In the genomic region with DNA sequence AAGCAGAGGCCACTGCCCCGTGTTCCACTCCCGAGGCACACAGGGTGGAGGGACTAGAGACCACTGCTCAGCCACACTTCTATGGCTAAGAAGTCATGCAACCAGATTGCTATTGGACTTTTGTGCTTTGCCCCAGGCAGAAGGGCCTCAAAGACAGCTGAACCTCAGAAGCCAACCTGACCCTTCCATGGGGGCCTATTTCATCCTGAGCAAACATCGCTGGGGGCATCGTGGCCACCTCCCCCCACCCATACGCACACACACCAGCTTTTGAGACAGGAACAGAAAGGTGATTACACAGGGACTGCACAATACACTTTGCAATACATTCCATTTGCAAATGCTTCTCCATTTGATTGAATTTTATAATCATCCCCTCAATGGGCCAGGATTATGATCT, we compare ENCODE assay signal across 12 cellular contexts. TPM values are rescaled to one million over a fixed set of nuclear protein-coding genes. Genes with fewer than 3 reads are reported as not detected.
DNase-seq lines count a peak whose midpoint lies in the region; ATAC-seq, FAIRE-seq and TF ChIP-seq lines count a peak whose summit lies in the region.
"Not testable (repeated sequence)": the region's sequence is repeated elsewhere in the genome, so short reads cannot be mapped to it uniquely, and the experiment has no call there.
"Had no signal": no experiment of that assay in that cellular context is flagged by ENCODE, and none has a peak within 500 bp of the region (broad histone marks: within the 10 kb centered on the region; RNA-seq: fewer than 3 reads in every experiment).

No MANE protein-coding gene starts in this region.

- not testable (repeated sequence) for FAIRE-seq in GM12878 (lab: Jason Lieb, UNC)

- not testable (repeated sequence) for H3K4me3 Mint-ChIP-seq in T-helper 17 cell; dendritic cell treated with granulocyte-macrophage colony-stimulating factor and Interleukin-4, amounts not matched to agents 40 ng/mL and 50 ng/mL, for 4 days; stimulated activated naive B cell treated with anti-CD40 and anti-IgM and Interleukin-4, amounts not matched to agents 10 μg/mL and 1 μg/mL and 100 μg/mL, for 72 hours

- TF ChIP-seq EP300 in GM12878 (IDR thresholded peaks at IDR 0.05; ENCODE audit: borderline replicate concordance in 1 of 2, control insufficient read depth in 1 of 2, low read depth in 2 of 2, low read length in 2 of 2), result not testable (repeated sequence)

- not testable (repeated sequence) for H2BK5ac ChIP-seq in trophoblast cell (ENCODE audit: low read depth, low read length, poor library complexity)

- DNase-seq in T-helper 17 cell; GM12878 (ENCODE audit: low read depth, low spot score); trophoblast cell; stimulated activated naive B cell treated with anti-CD40 and anti-IgM and Interleukin-4, amounts not matched to agents 10 μg/mL and 1 μg/mL and 100 μg/mL, for 72 hours: not testable (repeated sequence)

- not testable (repeated sequence) for H2AK5ac ChIP-seq in trophoblast cell (ENCODE audit: low read length)

- in situ Hi-C loops in GM12878 (cut with MboI), result not testable (repeated sequence)

- BruUV-seq in GM12878 (replicated peaks; lab: Mats Ljungman, UMichigan), result not testable (repeated sequence)

- not testable (repeated sequence) for H3K9ac ChIP-seq in BLaER1 treated with 17β-estradiol and CSF1 and Interleukin-3, amounts not matched to agents 10 nM and 100 nM; GM12878 (ENCODE audit: control insufficient read depth, insufficient read depth, low read length); trophoblast cell (ENCODE audit: low read length)

- peaks cover 10 to 26% (median 24%) of the 10 kb centered on the region in 11 experiments; a peak in 20 of 22 replicates for H3K9me3 ChIP-seq in BLaER1 treated with 17β-estradiol and CSF1 and Interleukin-3, amounts not matched to agents 10 nM and 100 nM (replicated peaks in 1 of 11)
- H3K9me3 ChIP-seq in T-helper 17 cell (ENCODE audit: control insufficient read depth, low read length, poor library complexity, severe bottlenecking); GM12878 (replicated peaks; ENCODE audit: control insufficient read depth, insufficient read depth, low read length); trophoblast cell (ENCODE audit: insufficient read depth, low read depth, low read length): not testable (repeated sequence)

- TF ChIP-seq CTCF in GM12878 (IDR thresholded peaks at IDR 0.05 in 2 of 3, conservative IDR thresholded peaks at IDR 0.05 in 1 of 3; ENCODE audit: control insufficient read depth in 2 of 3, extremely low read depth in 1 of 3, insufficient read depth in 1 of 3, low read depth in 3 of 3, low read length in 3 of 3), result not testable (repeated sequence)

- not testable (repeated sequence) for H3K23ac ChIP-seq in trophoblast cell (ENCODE audit: low read length)

- not testable (repeated sequence) for H4K91ac ChIP-seq in trophoblast cell (ENCODE audit: low read depth, low read length)

- not testable (repeated sequence) for H3K79me1 ChIP-seq in trophoblast cell (ENCODE audit: low read length)

- ATAC-seq in T-helper 17 cell; GM12878; stimulated activated naive B cell treated with anti-CD40 and anti-IgM and Interleukin-4, amounts not matched to agents 10 μg/mL and 1 μg/mL and 100 μg/mL, for 72 hours (replicated peaks): not testable (repeated sequence)

- intact Hi-C loops in GM12878 (cut with micrococcal nuclease; ENCODE audit: unreplicated experiment); dendritic cell treated with granulocyte-macrophage colony-stimulating factor and Interleukin-4, amounts not matched to agents 40 ng/mL and 50 ng/mL, for 4 days (cut with micrococcal nuclease): not testable (repeated sequence)

- SMC1A ChIA-PET in GM12878 (lab: Charles Lee; ENCODE audit: uncharacterized antibody, unreplicated experiment), result not testable (repeated sequence)

- H3K4me1 ChIP-seq in BLaER1 treated with 17β-estradiol and CSF1 and Interleukin-3, amounts not matched to agents 10 nM and 100 nM, result peaks cover 19 to 64% (median 33%) of the 10 kb centered on the region in 10 experiments
- not testable (repeated sequence) for H3K4me1 ChIP-seq in GM12878 (ENCODE audit: control insufficient read depth, insufficient read depth, low read length); trophoblast cell (ENCODE audit: control insufficient read depth in 1 of 2, insufficient read depth in 2 of 2, low read length in 2 of 2)

- not testable (repeated sequence) for H3K14ac ChIP-seq in trophoblast cell (ENCODE audit: low read length)

- RAD21 ChIA-PET in GM12878 (lab: Charles Lee; ENCODE audit: unreplicated experiment), result not testable (repeated sequence)

- H3K27ac ChIP-seq in BLaER1 treated with 17β-estradiol and CSF1 and Interleukin-3, amounts not matched to agents 10 nM and 100 nM; GM12878 (ENCODE audit: control insufficient read depth, insufficient read depth); trophoblast cell (ENCODE audit: low read depth, low read length): not testable (repeated sequence)

- POLR2A ChIA-PET in GM12878 (lab: Charles Lee), result not testable (repeated sequence)

- TF ChIP-seq POLR2A in GM12878 (IDR thresholded peaks at IDR 0.05; ENCODE audit: low read depth, low read length), result not testable (repeated sequence)

- H2BK12ac ChIP-seq in trophoblast cell (ENCODE audit: low read length), result not testable (repeated sequence)

- peak overlapping the region; percentile 41 for H3K27ac Mint-ChIP-seq in T-helper 17 cell
- peak overlapping the region; percentile 15 for H3K27ac Mint-ChIP-seq in dendritic cell treated with granulocyte-macrophage colony-stimulating factor and Interleukin-4, amounts not matched to agents 40 ng/mL and 50 ng/mL, for 4 days
- peak overlapping the region; percentile 20 for H3K27ac Mint-ChIP-seq in stimulated activated naive B cell treated with anti-CD40 and anti-IgM and Interleukin-4, amounts not matched to agents 10 μg/mL and 1 μg/mL and 100 μg/mL, for 72 hours

- H3K4me2 ChIP-seq in BLaER1 treated with 17β-estradiol and CSF1 and Interleukin-3, amounts not matched to agents 10 nM and 100 nM, result peak overlapping the region; percentile 40 to 79 (median 62)
- not testable (repeated sequence) for H3K4me2 ChIP-seq in GM12878 (ENCODE audit: control insufficient read depth, insufficient read depth); trophoblast cell (ENCODE audit: low read length)

- H3K4me1 Mint-ChIP-seq in T-helper 17 cell, result not testable (repeated sequence)
- H3K4me1 Mint-ChIP-seq in dendritic cell treated with granulocyte-macrophage colony-stimulating factor and Interleukin-4, amounts not matched to agents 40 ng/mL and 50 ng/mL, for 4 days (ENCODE audit: low read depth), result peaks cover 97% of the 10 kb centered on the region
- peaks cover 8 to 16% of the 10 kb centered on the region in 2 donors for H3K4me1 Mint-ChIP-seq in stimulated activated naive B cell treated with anti-CD40 and anti-IgM and Interleukin-4, amounts not matched to agents 10 μg/mL and 1 μg/mL and 100 μg/mL, for 72 hours

- H3K9me3 Mint-ChIP-seq in dendritic cell treated with granulocyte-macrophage colony-stimulating factor and Interleukin-4, amounts not matched to agents 40 ng/mL and 50 ng/mL, for 4 days; stimulated activated naive B cell treated with anti-CD40 and anti-IgM and Interleukin-4, amounts not matched to agents 10 μg/mL and 1 μg/mL and 100 μg/mL, for 72 hours: not testable (repeated sequence)

- H2AFZ ChIP-seq in GM12878 (ENCODE audit: control insufficient read depth, low read depth, low read length); trophoblast cell (ENCODE audit: insufficient read depth, low read length, poor library complexity): not testable (repeated sequence)

- H4K12ac ChIP-seq in trophoblast cell (ENCODE audit: low read depth, low read length), result not testable (repeated sequence)

- not testable (repeated sequence) for H3K36me3 Mint-ChIP-seq in T-helper 17 cell (ENCODE audit: low read depth); dendritic cell treated with granulocyte-macrophage colony-stimulating factor and Interleukin-4, amounts not matched to agents 40 ng/mL and 50 ng/mL, for 4 days (ENCODE audit: low read depth); stimulated activated naive B cell treated with anti-CD40 and anti-IgM and Interleukin-4, amounts not matched to agents 10 μg/mL and 1 μg/mL and 100 μg/mL, for 72 hours

- CTCF ChIA-PET in GM12878 (lab: Yijun Ruan, JAX), result interaction anchor here (1.8 to 1.9 kb wide), 2 partner anchors 11 to 16 kb away, joined by 5 to 6 read pairs; no protein-coding TSS in a partner anchor

- H3K4ac ChIP-seq in trophoblast cell (ENCODE audit: low read depth, low read length), result not testable (repeated sequence)

- H3K36me3 ChIP-seq in BLaER1 treated with 17β-estradiol and CSF1 and Interleukin-3, amounts not matched to agents 10 nM and 100 nM; GM12878 (ENCODE audit: control insufficient read depth in 2 of 2, insufficient read depth in 2 of 2, low read length in 1 of 2); trophoblast cell (ENCODE audit: control insufficient read depth in 1 of 2, insufficient read depth in 2 of 2, low read length in 2 of 2): not testable (repeated sequence)

- H2BK120ac ChIP-seq in trophoblast cell (ENCODE audit: insufficient read depth, low read length, poor library complexity), result not testable (repeated sequence)

- H4K8ac ChIP-seq in trophoblast cell (ENCODE audit: low read depth, low read length), result not testable (repeated sequence)

- peaks cover 39% of the 10 kb centered on the region for H3K27me3 Mint-ChIP-seq in T-helper 17 cell
- not testable (repeated sequence) for H3K27me3 Mint-ChIP-seq in dendritic cell treated with granulocyte-macrophage colony-stimulating factor and Interleukin-4, amounts not matched to agents 40 ng/mL and 50 ng/mL, for 4 days; stimulated activated naive B cell treated with anti-CD40 and anti-IgM and Interleukin-4, amounts not matched to agents 10 μg/mL and 1 μg/mL and 100 μg/mL, for 72 hours

- H3K4me3 ChIP-seq in BLaER1 treated with 17β-estradiol and CSF1 and Interleukin-3, amounts not matched to agents 10 nM and 100 nM; GM12878: not testable (repeated sequence)
- H3K4me3 ChIP-seq in trophoblast cell (ENCODE audit: low read depth, low read length), result peak overlapping the region; percentile 48

- not testable (repeated sequence) for H3K27me3 ChIP-seq in BLaER1 treated with 17β-estradiol and CSF1 and Interleukin-3, amounts not matched to agents 10 nM and 100 nM; GM12878 (replicated peaks in 1 of 2; ENCODE audit: control insufficient read depth in 2 of 2, insufficient read depth in 2 of 2, low read length in 1 of 2); trophoblast cell (ENCODE audit: insufficient read depth, low read length)

- not testable (repeated sequence) for TF ChIP-seq RAD21 in GM12878 (IDR thresholded peaks at IDR 0.05; ENCODE audit: insufficient read depth, low read depth, low read length)

- not testable (repeated sequence) for H4K20me1 ChIP-seq in BLaER1 treated with 17β-estradiol and CSF1 and Interleukin-3, amounts not matched to agents 10 nM and 100 nM; GM12878 (ENCODE audit: control insufficient read depth, insufficient read depth)

- H3K18ac ChIP-seq in trophoblast cell (ENCODE audit: low read length), result not testable (repeated sequence)

- not testable (repeated sequence) for H3K79me2 ChIP-seq in GM12878 (ENCODE audit: control insufficient read depth, insufficient read depth, low read length); trophoblast cell (ENCODE audit: control insufficient read depth, insufficient read depth, low read length, poor library complexity)

- 41% methylated on average over 5 of the region's 5 CpGs for WGBS in GM12878 (ENCODE audit: insufficient coverage, insufficient replicate concordance, low lambda C conversion rate, missing lambda C conversion rate)
- no CpG with 5 or more reads among the region's 5 CpGs for WGBS in trophoblast cell (ENCODE audit: extremely low coverage, insufficient coverage, insufficient read length)

RNA-seq across cellular contexts. Expression of gene APOL4, which starts 4.0 kb away (rescaled TPM):
- total RNA-seq in T-helper 17 cell, result under 1 TPM in 1 of 2 donors, not detected in 1; 0.22 TPM
- not detected in 2 replicates for total RNA-seq in GM12878 (2013; cell fraction: nucleolus; rRNA removed)
- not detected in 2 replicates for total RNA-seq in GM12878 (2014; rRNA removed)
- total RNA-seq in GM12878 (2014; rRNA removed; fragmentation: Illumina TruSeq; extraction: Trizol), result not detected in 2 replicates
- total RNA-seq in GM12878 (2021), result 0.13 TPM in 1 of 2 replicates, not detected in the other
- polyA plus RNA-seq in GM12878 (2011; ENCODE audit: low read depth), result 0.09 TPM
- not detected in 2 replicates for polyA plus RNA-seq in GM12878 (2011; rRNA removed)
- not detected in 2 replicates for polyA plus RNA-seq in GM12878 (2011; cell fraction: cytosol; rRNA removed)
- 0.04 and 0.09 TPM in 2 replicates for polyA plus RNA-seq in GM12878 (2011; cell fraction: nucleus; rRNA removed)
- 0.13 TPM in 1 of 2 replicates, not detected in the other for polyA plus RNA-seq in GM12878 (2012)
- polyA plus RNA-seq in GM12878 (2014; fragmentation: Illumina TruSeq; extraction: Trizol), result 0.13 and 0.24 TPM in 2 replicates
- polyA plus RNA-seq in GM12878 (2014; fragmentation: Nextera tagmentation; extraction: Ambion mirVana), result not detected
- 0.03 and 0.22 TPM in 2 replicates for polyA plus RNA-seq in GM12878 (2014; rRNA removed)
- under 1 TPM in 1 of 2 experiments, not detected in 1; 0.19 TPM for polyA plus RNA-seq in GM12878 (2016; fragmentation: Nextera tagmentation; extraction: Ambion mirVana)
- 0.26 TPM in 1 of 2 replicates, not detected in the other for polyA minus RNA-seq in GM12878 (2011; rRNA and poly(A)+ RNA removed)
- not detected in 2 replicates for polyA minus RNA-seq in GM12878 (2011; cell fraction: cytosol; rRNA and poly(A)+ RNA removed)
- not detected in 2 replicates for polyA minus RNA-seq in GM12878 (2011; cell fraction: nucleus; rRNA and poly(A)+ RNA removed)
- 0.39 and 0.45 TPM in 2 replicates for polyA plus RNA-seq in trophoblast cell (2013)
- total RNA-seq: CD4-positive, alpha-beta memory T cell; CD4-positive, CD25-positive, alpha-beta regulatory T cell; Daoy; G401 had no signal
- polyA plus RNA-seq: CD4-positive, alpha-beta memory T cell; CD4-positive, CD25-positive, alpha-beta regulatory T cell; CD8-positive, alpha-beta memory T cell had no signal

RNA-seq across cellular contexts. Expression of gene APOL2, which starts 33.8 kb away (rescaled TPM):
- total RNA-seq in T-helper 17 cell, result 10 to 100 TPM; 36.9 to 42.9 TPM
- total RNA-seq in GM12878 (2013; cell fraction: nucleolus; rRNA removed), result 49.8 and 51.5 TPM in 2 replicates
- 25.1 and 26.6 TPM in 2 replicates for total RNA-seq in GM12878 (2014; rRNA removed)
- total RNA-seq in GM12878 (2014; rRNA removed; fragmentation: Illumina TruSeq; extraction: Trizol), result 27.0 and 27.3 TPM in 2 replicates
- total RNA-seq in GM12878 (2021), result 29.0 and 32.9 TPM in 2 replicates
- polyA plus RNA-seq in GM12878 (2011; ENCODE audit: low read depth), result 33.3 TPM
- 32.6 and 39.9 TPM in 2 replicates for polyA plus RNA-seq in GM12878 (2011; rRNA removed)
- polyA plus RNA-seq in GM12878 (2011; cell fraction: cytosol; rRNA removed), result 46.3 and 57.5 TPM in 2 replicates
- polyA plus RNA-seq in GM12878 (2011; cell fraction: nucleus; rRNA removed), result 60.3 and 68.3 TPM in 2 replicates
- polyA plus RNA-seq in GM12878 (2012), result 50.1 and 55.3 TPM in 2 replicates
- 22.3 and 24.9 TPM in 2 replicates for polyA plus RNA-seq in GM12878 (2014; fragmentation: Illumina TruSeq; extraction: Trizol)
- polyA plus RNA-seq in GM12878 (2014; fragmentation: Nextera tagmentation; extraction: Ambion mirVana), result 10 to 100 TPM in 1 of 2 experiments, 1 to 10 TPM in 1; 4.4 to 14.7 TPM
- polyA plus RNA-seq in GM12878 (2014; rRNA removed), result 26.9 and 27.4 TPM in 2 replicates
- 10 to 100 TPM; 12.3 to 13.7 TPM for polyA plus RNA-seq in GM12878 (2016; fragmentation: Nextera tagmentation; extraction: Ambion mirVana)
- polyA minus RNA-seq in GM12878 (2011; rRNA and poly(A)+ RNA removed), result 65.0 and 103 TPM in 2 replicates
- 17.5 and 18.0 TPM in 2 replicates for polyA minus RNA-seq in GM12878 (2011; cell fraction: cytosol; rRNA and poly(A)+ RNA removed)
- polyA minus RNA-seq in GM12878 (2011; cell fraction: nucleus; rRNA and poly(A)+ RNA removed), result 14.6 and 21.5 TPM in 2 replicates
- 5.7 and 6.0 TPM in 2 replicates for polyA plus RNA-seq in trophoblast cell (2013)

RNA-seq across cellular contexts. Expression of gene APOL3, which starts 45.0 kb away (rescaled TPM):
- 100 to 1,000 TPM; 229 to 265 TPM for total RNA-seq in T-helper 17 cell
- total RNA-seq in GM12878 (2013; cell fraction: nucleolus; rRNA removed), result 65.5 and 77.0 TPM in 2 replicates
- 66.8 and 66.9 TPM in 2 replicates for total RNA-seq in GM12878 (2014; rRNA removed)
- 51.7 and 53.4 TPM in 2 replicates for total RNA-seq in GM12878 (2014; rRNA removed; fragmentation: Illumina TruSeq; extraction: Trizol)
- total RNA-seq in GM12878 (2021), result 50.6 and 56.9 TPM in 2 replicates
- 23.9 TPM for polyA plus RNA-seq in GM12878 (2011; ENCODE audit: low read depth)
- 48.6 and 52.4 TPM in 2 replicates for polyA plus RNA-seq in GM12878 (2011; rRNA removed)
- polyA plus RNA-seq in GM12878 (2011; cell fraction: cytosol; rRNA removed), result 58.4 and 58.6 TPM in 2 replicates
- polyA plus RNA-seq in GM12878 (2011; cell fraction: nucleus; rRNA removed), result 53.1 and 75.8 TPM in 2 replicates
- 27.5 and 31.6 TPM in 2 replicates for polyA plus RNA-seq in GM12878 (2012)
- 62.4 and 63.1 TPM in 2 replicates for polyA plus RNA-seq in GM12878 (2014; fragmentation: Illumina TruSeq; extraction: Trizol)
- polyA plus RNA-seq in GM12878 (2014; fragmentation: Nextera tagmentation; extraction: Ambion mirVana), result 10 to 100 TPM in 1 of 2 experiments, 1 to 10 TPM in 1; 6.9 to 33.7 TPM
- polyA plus RNA-seq in GM12878 (2014; rRNA removed), result 42.9 and 44.5 TPM in 2 replicates
- polyA plus RNA-seq in GM12878 (2016; fragmentation: Nextera tagmentation; extraction: Ambion mirVana), result 10 to 100 TPM; 21.1 to 23.3 TPM
- polyA minus RNA-seq in GM12878 (2011; rRNA and poly(A)+ RNA removed), result 72.4 and 88.2 TPM in 2 replicates
- polyA minus RNA-seq in GM12878 (2011; cell fraction: cytosol; rRNA and poly(A)+ RNA removed), result 19.2 and 22.1 TPM in 2 replicates
- polyA minus RNA-seq in GM12878 (2011; cell fraction: nucleus; rRNA and poly(A)+ RNA removed), result 28.0 and 35.9 TPM in 2 replicates
- not detected in 2 replicates for polyA plus RNA-seq in trophoblast cell (2013)
- total RNA-seq: A673, G401 had no signal

RNA-seq across cellular contexts. Expression of gene APOL1, which starts 47.4 kb away (rescaled TPM):
- total RNA-seq in T-helper 17 cell (10 to 100 TPM; 12.5 to 15.0 TPM), GM12878 (2014; rRNA removed) (13.7 and 14.4 TPM in 2 replicates), GM12878 (2014; rRNA removed; fragmentation: Illumina TruSeq; extraction: Trizol) (12.6 and 13.1 TPM in 2 replicates), GM12878 (2021) (27.4 and 28.6 TPM in 2 replicates)
- total RNA-seq in GM12878 (2013; cell fraction: nucleolus; rRNA removed), result 27.2 and 29.3 TPM in 2 replicates
- 63.5 TPM for polyA plus RNA-seq in GM12878 (2011; ENCODE audit: low read depth)
- polyA plus RNA-seq in GM12878 (2011; rRNA removed) (27.2 and 42.0 TPM in 2 replicates), GM12878 (2014; fragmentation: Illumina TruSeq; extraction: Trizol) (20.6 and 25.3 TPM in 2 replicates), GM12878 (2014; fragmentation: Nextera tagmentation; extraction: Ambion mirVana) (10 to 100 TPM in 1 of 2 experiments, 1 to 10 TPM in 1; 9.0 to 10.7 TPM), GM12878 (2014; rRNA removed) (18.3 and 18.7 TPM in 2 replicates), GM12878 (2016; fragmentation: Nextera tagmentation; extraction: Ambion mirVana) (10 to 100 TPM; 17.2 to 18.0 TPM)
- polyA plus RNA-seq in GM12878 (2011; cell fraction: cytosol; rRNA removed), result 38.4 and 39.9 TPM in 2 replicates
- 65.7 and 104 TPM in 2 replicates for polyA plus RNA-seq in GM12878 (2011; cell fraction: nucleus; rRNA removed)
- polyA plus RNA-seq in GM12878 (2012), result 68.7 and 73.3 TPM in 2 replicates
- 33.8 and 34.1 TPM in 2 replicates for polyA minus RNA-seq in GM12878 (2011; rRNA and poly(A)+ RNA removed)
- polyA minus RNA-seq in GM12878 (2011; cell fraction: cytosol; rRNA and poly(A)+ RNA removed), result 11.8 and 16.4 TPM in 2 replicates
- 15.2 and 21.3 TPM in 2 replicates for polyA minus RNA-seq in GM12878 (2011; cell fraction: nucleus; rRNA and poly(A)+ RNA removed)
- 0.03 and 0.04 TPM in 2 replicates for polyA plus RNA-seq in trophoblast cell (2013)
- total RNA-seq: G401 had no signal
